Comparison of ENCODE assay signal across 7 cellular contexts in genomic region chr11:83684071-83684470, GRCh38.
"Had no signal": no experiment of that assay in that cellular context is flagged by ENCODE, and none has a peak within 500 bp of the region (broad histone marks: within the 10 kb centered on the region; RNA-seq: fewer than 3 reads in every experiment).

No MANE protein-coding gene starts in this region.

- H3K36me3 ChIP-seq: HAP-1 had no signal

- H3K4me1 ChIP-seq: HAP-1 had no signal

- FAIRE-seq: HepG2 had no signal

- H3K4me3 Mint-ChIP-seq: HFFc6, IgD-negative memory B cell had no signal

- H3K27ac ChIP-seq: HL-60 had no signal

- H3K27ac Mint-ChIP-seq: HFFc6, IgD-negative memory B cell had no signal

- H3K9me3 ChIP-seq: HAP-1 had no signal

- DNase-seq: GOT3, H7, HFFc6 had no signal

- H3K4me3 ChIP-seq: HAP-1 had no signal

- H3K9me3 Mint-ChIP-seq: HFFc6 had no signal

- H3K36me3 Mint-ChIP-seq: IgD-negative memory B cell had no signal
